In the genomic region with DNA sequence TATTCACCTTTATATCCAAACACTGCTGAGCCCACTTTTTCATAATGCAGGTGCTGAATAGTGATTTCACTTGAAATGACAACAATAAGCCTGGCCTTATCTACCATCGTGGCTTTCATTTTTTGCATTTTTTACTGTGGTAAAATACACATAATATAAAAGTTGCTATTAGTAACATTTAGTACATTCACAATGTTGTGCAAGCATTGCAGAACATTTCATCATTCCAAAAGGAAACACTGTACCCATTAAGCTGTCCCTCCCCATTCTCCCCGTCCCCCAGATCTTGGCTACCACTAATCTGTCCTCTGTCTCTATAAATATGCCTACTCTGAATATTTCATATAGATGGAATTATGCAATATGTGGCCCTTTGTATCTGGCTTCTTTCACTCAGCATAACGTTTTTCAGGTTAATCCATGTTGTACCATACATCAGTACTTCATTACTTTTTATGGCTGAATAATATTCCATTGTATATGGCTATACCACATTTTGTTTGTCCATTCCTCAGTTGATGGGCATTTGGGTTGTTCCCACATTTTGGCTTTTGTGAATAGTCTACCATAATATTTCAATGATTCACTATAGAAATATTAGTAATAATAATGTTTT, we compare ENCODE assay signal across 17 cellular contexts.
DNase-seq lines count a peak whose midpoint lies in the region; TF ChIP-seq lines count a peak whose summit lies in the region.
"Had no signal": no experiment of that assay in that cellular context is flagged by ENCODE, and none has a peak within 500 bp of the region (broad histone marks: within the 10 kb centered on the region; RNA-seq: fewer than 3 reads in every experiment).

No MANE protein-coding gene starts in this region.

- no peak overlapping the region for H4K91ac ChIP-seq in neuronal stem cell (ENCODE audit: low read depth, low read length, poor library complexity)

- intact Hi-C loops in ovary (cut with DNase I): no loop called here

- no peaks in the 10 kb centered on the region for H3K27me3 ChIP-seq in brain microvascular endothelial cell (replicated peaks)
- no peaks in the 10 kb centered on the region for H3K27me3 ChIP-seq in neuronal stem cell (ENCODE audit: control insufficient read depth in 3 of 3, insufficient read depth in 3 of 3, low read depth in 1 of 3, low read length in 3 of 3)
- no peaks in the 10 kb centered on the region for H3K27me3 ChIP-seq in ovary
- H3K27me3 ChIP-seq: left lung, neural progenitor cell had no signal

- no peaks in the 10 kb centered on the region for H3K4me1 ChIP-seq in neuronal stem cell (ENCODE audit: control insufficient read depth in 2 of 2, insufficient read depth in 1 of 2, low read depth in 1 of 2, low read length in 2 of 2)
- peaks cover 8% of the 10 kb centered on the region for H3K4me1 ChIP-seq in ovary (ENCODE audit: insufficient read depth)
- H3K4me1 ChIP-seq: neural progenitor cell had no signal

- H2AFZ ChIP-seq in neuronal stem cell (ENCODE audit: low read length): no peak overlapping the region
- H2AFZ ChIP-seq: neural progenitor cell had no signal

- no peak overlapping the region for H3K23ac ChIP-seq in neuronal stem cell (ENCODE audit: low read depth, low read length, poor library complexity)

- H3K18ac ChIP-seq in neuronal stem cell (ENCODE audit: low read length): no peak overlapping the region

- no peak overlapping the region for H4K8ac ChIP-seq in neuronal stem cell (ENCODE audit: low read depth, low read length)

- peak overlapping the region; percentile 22 for H3K27ac ChIP-seq in brain microvascular endothelial cell
- no peak overlapping the region for H3K27ac ChIP-seq in neuronal stem cell (replicated peaks; ENCODE audit: low read length)
- H3K27ac ChIP-seq in ovary: no peak overlapping the region
- H3K27ac ChIP-seq: neural progenitor cell had no signal

- in situ Hi-C loops in brain microvascular endothelial cell (cut with HindIII; ENCODE audit: low pct_ligation_motif_present, low sequenced_read_pairs): no loop called here

- no peaks in the 10 kb centered on the region for H3K79me1 ChIP-seq in neuronal stem cell (ENCODE audit: low read depth, low read length)

- H2BK120ac ChIP-seq in neuronal stem cell (ENCODE audit: low read depth, low read length): peak overlapping the region; percentile 47

- TF ChIP-seq CTCF in brain microvascular endothelial cell (IDR thresholded peaks at IDR 0.05; ENCODE audit: low read depth, low read length, missing control alignments) (no peak), ovary (IDR thresholded peaks at IDR 0.05) (no peak)

- DNase-seq in EH (ENCODE audit: low read depth): peak; percentile 74
- peak; percentile 21 for DNase-seq in MV-4-11 (lab: John Stamatoyannopoulos, UW)
- peak; percentile 34 for DNase-seq in brain microvascular endothelial cell
- DNase-seq in neuronal stem cell (ENCODE audit: low spot score): no peak
- DNase-seq in CD1c-positive myeloid dendritic cell (ENCODE audit: extremely low spot score): no peak
- DNase-seq in ovary: no peak
- no peak for DNase-seq in hepatic stellate cell (ENCODE audit: low spot score)
- DNase-seq: activated CD4-positive, alpha-beta T cell treated with anti-CD3 and anti-CD28 coated beads for 36 hours; activated naive CD8-positive, alpha-beta T cell treated with anti-CD3 and anti-CD28 coated beads, Interleukin-2, amount 50 U/mL, for 24 hours; caudate nucleus; left lung; mucosa of descending colon; NCI-H187; NCI-H446; substantia nigra; SW 1271 had no signal

- no peak overlapping the region for H2BK12ac ChIP-seq in neuronal stem cell (ENCODE audit: low read length)

- H3K9me3 ChIP-seq in neuronal stem cell (replicated peaks in 1 of 2; ENCODE audit: control insufficient read depth in 2 of 2, insufficient read depth in 1 of 2, low read depth in 1 of 2, low read length in 2 of 2) (no peaks in the 10 kb centered on the region), ovary (no peaks in the 10 kb centered on the region)
- H3K9me3 ChIP-seq: left lung, mucosa of descending colon had no signal

- no peak for TF ChIP-seq EP300 in ovary (IDR thresholded peaks at IDR 0.05)

- H3K36me3 ChIP-seq in brain microvascular endothelial cell (replicated peaks): no peaks in the 10 kb centered on the region
- H3K36me3 ChIP-seq in neuronal stem cell (replicated peaks in 1 of 2; ENCODE audit: control insufficient read depth in 2 of 2, insufficient read depth in 2 of 2, low read length in 2 of 2): no peaks in the 10 kb centered on the region
- H3K36me3 ChIP-seq in ovary: no peaks in the 10 kb centered on the region
- H3K36me3 ChIP-seq: left lung, neural progenitor cell had no signal

- no peak overlapping the region for H3K14ac ChIP-seq in neuronal stem cell (ENCODE audit: low read length)

- WGBS in neuronal stem cell (ENCODE audit: extremely low coverage in 2 of 2, insufficient read length in 2 of 2, insufficient replicate concordance in 1 of 2), 2 donors: no CpG with 5 or more reads among the region's 3 CpGs
- 39 to 50% (median 44%) methylated on average over 3 of the region's 3 CpGs for WGBS in ovary, 3 donors

- H3K4me3 ChIP-seq in brain microvascular endothelial cell (ENCODE audit: low read depth, low read length): no peak overlapping the region
- no peak overlapping the region for H3K4me3 ChIP-seq in neuronal stem cell (ENCODE audit: low read length in 2 of 2)
- H3K4me3 ChIP-seq in ovary: no peak overlapping the region
- H3K4me3 ChIP-seq: left lung, mucosa of descending colon, neural progenitor cell had no signal

- TF ChIP-seq POLR2A in ovary (IDR thresholded peaks at IDR 0.05): no peak

- no peak overlapping the region for H2BK5ac ChIP-seq in neuronal stem cell (ENCODE audit: low read length)

- no peak overlapping the region for H3K9ac ChIP-seq in neuronal stem cell (ENCODE audit: low read depth, low read length, poor library complexity)
- H3K9ac ChIP-seq: neural progenitor cell had no signal

- H3K4me2 ChIP-seq in neuronal stem cell (ENCODE audit: insufficient read depth, low read length, poor library complexity, severe bottlenecking): no peak overlapping the region
- H3K4me2 ChIP-seq: neural progenitor cell had no signal

- H2BK15ac ChIP-seq in neuronal stem cell (ENCODE audit: low read length): no peak overlapping the region

- H3K4ac ChIP-seq in neuronal stem cell (ENCODE audit: low read length): no peak overlapping the region

- no peak overlapping the region for H2AK5ac ChIP-seq in neuronal stem cell (ENCODE audit: low read depth, low read length)

Comparison
In these comparisons a context has a peak if more than half of its experiments do, and no peak if none do; other contexts are left out.
1. DNase-seq: peak in EH (single experiment), MV-4-11 (single experiment) and brain microvascular endothelial cell (single experiment); none in neuronal stem cell (single experiment), CD1c-positive myeloid dendritic cell (single experiment), ovary (0 of 5) and hepatic stellate cell (single experiment).